In the genomic region with DNA sequence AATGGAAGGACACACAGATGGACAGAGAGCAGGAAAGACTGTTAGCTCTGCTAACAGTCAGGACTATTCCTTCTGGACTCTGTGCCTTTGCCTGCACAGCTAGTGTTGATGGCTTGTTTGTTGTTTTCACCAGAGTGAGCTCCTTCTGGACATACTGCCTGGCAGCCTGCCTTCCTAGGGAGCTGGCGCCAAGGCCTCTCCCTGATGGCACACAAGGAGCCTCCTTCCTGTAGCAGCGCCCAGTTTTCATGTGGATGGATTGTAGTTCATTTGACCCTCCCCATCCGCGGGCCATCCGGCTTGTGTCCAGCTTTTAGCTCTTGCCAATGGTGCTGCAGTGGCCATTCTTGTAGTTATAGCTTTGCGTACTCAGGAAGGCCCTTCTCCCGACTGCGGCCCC, we compare ENCODE assay signal across 13 cellular contexts.
DNase-seq lines count a peak whose midpoint lies in the region; ATAC-seq and TF ChIP-seq lines count a peak whose summit lies in the region.
"Had no signal": no experiment of that assay in that cellular context is flagged by ENCODE, and none has a peak within 500 bp of the region (broad histone marks: within the 10 kb centered on the region; RNA-seq: fewer than 3 reads in every experiment).

No MANE protein-coding gene starts in this region.

- H3K4me3 ChIP-seq in AG10803 (ENCODE audit: low read length), result no peak overlapping the region

- peak; percentile 47 for DNase-seq in AG10803 (ENCODE audit: low read depth)
- DNase-seq in anterior cingulate cortex (lab: John Stamatoyannopoulos, UW), result peak in 52 of 58 donors; percentile 10 to 85 (median 60)
- DNase-seq in middle frontal gyrus (ENCODE audit: extremely low spot score, low spot score), result peak; percentile 48
- DNase-seq in T1000 (lab: John Stamatoyannopoulos, UW), result no peak
- no peak for DNase-seq in central memory CD4-positive, alpha-beta T cell
- DNase-seq: foreskin melanocyte; mesendoderm; NCI-H1105 treated with DMSO at 0.1 percent for 48 hours; OCI-M1; stimulated activated CD4-positive, alpha-beta T cell treated with anti-CD3 and anti-CD28 coated beads, Interleukin-12 subunit alpha, Interleukin-12 subunit beta, amount 100 ng/mL, for 4 hours had no signal

- no peak for ATAC-seq in HG03521 (IDR thresholded peaks at IDR 0.05; ENCODE audit: unreplicated experiment)
- ATAC-seq: HCT116; stimulated activated effector memory CD8-positive, alpha-beta T cell treated with anti-CD3 and anti-CD28 coated beads, Interleukin-12 subunit alpha, Interleukin-12 subunit beta, amount 100 ng/mL, for 72 hours had no signal

- no peak for TF ChIP-seq CTCF in AG10803 (conservative IDR thresholded peaks at IDR 0.05; ENCODE audit: low read length)

Comparison
In these comparisons a context has a peak if more than half of its experiments do, and no peak if none do; other contexts are left out.
1. DNase-seq: peak in AG10803 (single experiment), anterior cingulate cortex (52 of 58) and middle frontal gyrus (single experiment); none in T1000 (single experiment) and central memory CD4-positive, alpha-beta T cell (single experiment).